19 cellular contexts compared by ENCODE assay signal in the genomic region with DNA sequence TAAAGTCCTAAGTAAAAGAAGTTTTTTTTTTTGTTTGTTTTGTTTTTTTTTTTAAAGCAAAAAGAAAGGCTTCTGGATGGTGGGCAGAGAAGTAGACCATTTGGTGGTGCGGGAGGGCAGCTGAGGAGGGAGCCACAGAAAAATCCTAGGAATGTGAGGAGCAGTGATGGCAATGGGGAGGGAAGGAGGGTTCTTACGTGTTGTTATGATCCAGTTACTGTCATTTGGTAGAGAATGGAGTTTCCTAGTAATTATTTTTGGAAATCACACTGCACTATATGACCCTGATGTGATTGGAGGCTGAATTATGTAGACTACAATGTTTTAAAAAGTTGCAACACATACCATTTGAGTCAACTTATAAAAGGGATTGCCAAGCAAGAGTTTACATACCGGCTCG. TPM values are rescaled to one million over a fixed set of nuclear protein-coding genes. Genes with fewer than 3 reads are reported as not detected.
A peak's percentile ranks its signal among the peaks of the same experiment; 100 is the strongest.
DNase-seq lines count a peak whose midpoint lies in the region; ATAC-seq, FAIRE-seq and TF ChIP-seq lines count a peak whose summit lies in the region.
"Had no signal": no experiment of that assay in that cellular context is flagged by ENCODE, and none has a peak within 500 bp of the region (broad histone marks: within the 10 kb centered on the region; RNA-seq: fewer than 3 reads in every experiment).

No MANE protein-coding gene starts in this region.

- H3K36me3 ChIP-seq in upper lobe of right lung = peaks cover 24% of the 10 kb centered on the region
- H3K36me3 ChIP-seq: BE2C had no signal

- DNase-seq in amniotic epithelial cell (ENCODE audit: low read depth) (peak; percentile 6), fibroblast of pulmonary artery (ENCODE audit: low read depth) (peak; percentile 39), mesothelial cell of epicardium (ENCODE audit: low spot score in 2 of 2, unreplicated experiment in 2 of 2) (no peak), upper lobe of right lung (no peak), GM12891 (ENCODE audit: insufficient read length, low spot score) (no peak), left colon (no peak)
- DNase-seq: BE2C; CD8-positive, alpha-beta T cell; DND-41; NCI-H1092 treated with DMSO at 0.1 percent for 48 hours; NCI-H1694; NCI-H2107; NCI-H345; PC-9 had no signal

- peaks cover 23% of the 10 kb centered on the region for H3K4me1 Mint-ChIP-seq in mesothelial cell of epicardium

- peak overlapping the region; percentile 72 for H3K27ac ChIP-seq in upper lobe of right lung
- H3K27ac ChIP-seq: HL-60, PC-9 had no signal

- no peaks in the 10 kb centered on the region for H3K9me3 ChIP-seq in upper lobe of right lung
- H3K9me3 ChIP-seq: BE2C had no signal

- FAIRE-seq in GM12891 (lab: Jason Lieb, UNC) = no peak
- FAIRE-seq: H54, K562 had no signal

- no peak for TF ChIP-seq POLR2A in GM12891 (IDR thresholded peaks at IDR 0.05; ENCODE audit: low read depth, low read length)

- no peaks in the 10 kb centered on the region for H3K36me3 Mint-ChIP-seq in mesothelial cell of epicardium
- H3K36me3 Mint-ChIP-seq: CD8-positive, alpha-beta T cell had no signal

- H3K27me3 ChIP-seq in upper lobe of right lung = no peaks in the 10 kb centered on the region

- H3K4me3 ChIP-seq in fibroblast of pulmonary artery (replicated peaks; ENCODE audit: low read depth, low read length) = no peak overlapping the region
- H3K4me3 ChIP-seq in upper lobe of right lung = no peak overlapping the region
- H3K4me3 ChIP-seq: K562, PC-9 had no signal

- no peaks in the 10 kb centered on the region for H3K27me3 Mint-ChIP-seq in mesothelial cell of epicardium (ENCODE audit: low read depth)

- peak overlapping the region; percentile 44 for H3K27ac Mint-ChIP-seq in mesothelial cell of epicardium
- H3K27ac Mint-ChIP-seq: CD8-positive, alpha-beta T cell had no signal

- H3K4me3 Mint-ChIP-seq in mesothelial cell of epicardium = no peak overlapping the region
- H3K4me3 Mint-ChIP-seq: CD8-positive, alpha-beta T cell had no signal

- no peak for TF ChIP-seq CTCF in fibroblast of pulmonary artery (IDR thresholded peaks at IDR 0.05; ENCODE audit: low read length, missing control alignments)
- TF ChIP-seq CTCF in mesothelial cell of epicardium (IDR thresholded peaks at IDR 0.05; ENCODE audit: unreplicated experiment) = no peak
- TF ChIP-seq CTCF in upper lobe of right lung (IDR thresholded peaks at IDR 0.05) = no peak

- intact Hi-C loops in upper lobe of right lung (cut with DNase I) (no loop called here), left colon (cut with DNase I, micrococcal nuclease) (no loop called here)

- no peaks in the 10 kb centered on the region for H3K9me3 Mint-ChIP-seq in mesothelial cell of epicardium
- H3K9me3 Mint-ChIP-seq: CD8-positive, alpha-beta T cell had no signal

- H3K4me1 ChIP-seq in upper lobe of right lung = peaks cover 61% of the 10 kb centered on the region
- H3K4me1 ChIP-seq: BE2C had no signal

- peak; percentile 42 for ATAC-seq in upper lobe of right lung
- no peak for ATAC-seq in GM19035 (IDR thresholded peaks at IDR 0.05; ENCODE audit: unreplicated experiment)
- no peak for ATAC-seq in left colon
- ATAC-seq: CD8-positive, alpha-beta T cell; K562 had no signal

TF ChIP-seq in GM12891, 5 proteins besides CTCF, POLR2A, EP300 and RAD21:
- TF ChIP-seq POLR2AphosphoS5 (IDR thresholded peaks at IDR 0.05; ENCODE audit: low read depth, low read length) (no peak), TAF1 (IDR thresholded peaks at IDR 0.05; ENCODE audit: low read depth, low read length) (no peak), POU2F2 (IDR thresholded peaks at IDR 0.05; ENCODE audit: low read depth, low read length) (no peak), SPI1 (IDR thresholded peaks at IDR 0.05; ENCODE audit: low read depth, low read length) (no peak), PAX5 (IDR thresholded peaks at IDR 0.05; ENCODE audit: insufficient read depth, low read length, severe bottlenecking) (no peak)

RNA-seq across cellular contexts. Expression of gene ADGRF5, which starts 22.1 kb away (rescaled TPM):
- total RNA-seq in mesothelial cell of epicardium = 0.16 to 0.32 TPM in 2 of 3 replicates, not detected in the other
- total RNA-seq in upper lobe of right lung = 283 TPM
- 0.01 TPM for polyA plus RNA-seq in GM12891 (2012; ENCODE audit: low read depth, missing spikeins)
- total RNA-seq in left colon = 1 to 10 TPM; 3.2 to 3.8 TPM
- total RNA-seq: CD8-positive, alpha-beta T cell had no signal
- polyA plus RNA-seq: AG04450, K562 had no signal

Comparison
In these comparisons a context has a peak if more than half of its experiments do, and no peak if none do; other contexts are left out.
1. DNase-seq: peak in amniotic epithelial cell (single experiment) and fibroblast of pulmonary artery (single experiment); none in mesothelial cell of epicardium (0 of 2), upper lobe of right lung (single experiment), GM12891 (single experiment) and left colon (0 of 2).
2. RNA of gene ADGRF5, which starts 22.1 kb away (total RNA-seq): 283 TPM in upper lobe of right lung (single experiment); 3.2 to 3.8 TPM in left colon and 0.16 to 0.32 TPM in mesothelial cell of epicardium; every median in the first group is over 10 times any median in the second.